Comparison of ENCODE assay signal across 8 cellular contexts in genomic region chr4:152352215-152352614, GRCh38.
DNase-seq lines count a peak whose midpoint lies in the region; ATAC-seq, FAIRE-seq and TF ChIP-seq lines count a peak whose summit lies in the region.

No MANE protein-coding gene starts in this region.

- TSS peak; percentile 56 for BruUV-seq in IMR-90 (replicated peaks; lab: Mats Ljungman, UMichigan)

- H3K4me1 ChIP-seq in IMR-90 (ENCODE audit: control insufficient read depth, insufficient read depth, low read length) (no peaks in the 10 kb centered on the region), esophagus (ENCODE audit: control insufficient read depth in 2 of 2, insufficient read depth in 2 of 2, low read length in 1 of 2) (no peaks in the 10 kb centered on the region), prostate gland (replicated peaks) (no peaks in the 10 kb centered on the region)

- intact Hi-C loops in IMR-90 (cut with micrococcal nuclease) (loop anchor here (5.0 to 10.0 kb wide), 4 partner anchors 35 to 1227 kb away; no protein-coding TSS in a partner anchor), prostate gland (cut with DNase I) (no loop called here)

- no peak for TF ChIP-seq RAD21 in IMR-90 (IDR thresholded peaks at IDR 0.05; ENCODE audit: low read length)

- H3K9me3 ChIP-seq in IMR-90 (ENCODE audit: control insufficient read depth, insufficient read depth, low read length) (no peaks in the 10 kb centered on the region), esophagus (ENCODE audit: control insufficient read depth in 2 of 2, insufficient read depth in 1 of 2, low read depth in 1 of 2, low read length in 1 of 2) (no peaks in the 10 kb centered on the region), prostate gland (no peaks in the 10 kb centered on the region)

- peak overlapping the region; percentile 16; the same call in 1 of the 2 replicates for H4K91ac ChIP-seq in IMR-90 (ENCODE audit: insufficient read depth, low read depth, low read length)

- in situ Hi-C loops in IMR-90 (cut with MboI; ENCODE audit: low sequenced_read_pairs) = no loop called here

- H3K79me1 ChIP-seq in IMR-90 (ENCODE audit: low read depth in 1 of 2, low read length in 2 of 2) = peaks cover 0 to 4% of the 10 kb centered on the region in 2 experiments; a peak in 1 of 4 replicates

- peak overlapping the region; percentile 28 for H3K23ac ChIP-seq in IMR-90 (ENCODE audit: low read depth, low read length)

- peak overlapping the region; percentile 69; the same call in 1 of the 2 replicates for H3K56ac ChIP-seq in IMR-90 (ENCODE audit: extremely low read depth, insufficient read depth, low read length)

- peak overlapping the region; percentile 64 for H2AFZ ChIP-seq in IMR-90 (replicated peaks; ENCODE audit: low read length, poor library complexity)

- H2AK9ac ChIP-seq in IMR-90 (replicated peaks; ENCODE audit: low read depth, low read length, poor library complexity) = no peak overlapping the region

- H3K4me2 ChIP-seq in IMR-90 (ENCODE audit: low read depth, low read length) = peak overlapping the region; percentile 87

- H2BK5ac ChIP-seq in IMR-90 (ENCODE audit: low read depth, low read length, poor library complexity, severe bottlenecking) = peak overlapping the region; percentile 66

- H3K4me3 ChIP-seq in IMR-90 (ENCODE audit: insufficient read depth, low read depth, low read length) = peak overlapping the region; percentile 63
- peak overlapping the region; percentile 35 to 57 for H3K4me3 ChIP-seq in esophagus (ENCODE audit: low read depth in 1 of 2, low read length in 2 of 2)
- peak overlapping the region; percentile 23 to 24 for H3K4me3 ChIP-seq in prostate gland

- H2BK20ac ChIP-seq in IMR-90 (ENCODE audit: low read depth, low read length) = no peak overlapping the region

- peak; percentile 55 for FAIRE-seq in GM18507 (lab: Jason Lieb, UNC)

- peak overlapping the region; percentile 58 for H3K4ac ChIP-seq in IMR-90 (ENCODE audit: low read depth, low read length)

- H2AK5ac ChIP-seq in IMR-90 (ENCODE audit: low read depth, low read length) = no peak overlapping the region

- H3K18ac ChIP-seq in IMR-90 (ENCODE audit: low read depth, low read length) = peak overlapping the region; percentile 15

- POLR2A ChIA-PET in IMR-90 (lab: Charles Lee; ENCODE audit: unreplicated experiment) = interaction anchor here (0.5 kb wide), 1 partner anchor 1057 kb away, joined by 4 read pairs; no protein-coding TSS in a partner anchor

- H3K36me3 ChIP-seq in IMR-90 (ENCODE audit: control insufficient read depth, insufficient read depth, low read length) = no peaks in the 10 kb centered on the region
- H3K36me3 ChIP-seq in esophagus (ENCODE audit: control insufficient read depth in 2 of 2, insufficient read depth in 2 of 2, low read length in 1 of 2) = no peaks in the 10 kb centered on the region
- H3K36me3 ChIP-seq in prostate gland = no peaks in the 10 kb centered on the region

- no peak overlapping the region for H2BK15ac ChIP-seq in IMR-90 (ENCODE audit: low read depth, low read length)

- TF ChIP-seq POLR2A in IMR-90 (IDR thresholded peaks at IDR 0.05; ENCODE audit: low read depth, low read length) (no peak), prostate gland (IDR thresholded peaks at IDR 0.05) (no peak)

- H3K27me3 ChIP-seq in IMR-90 (ENCODE audit: control insufficient read depth, insufficient read depth, low read length) (no peaks in the 10 kb centered on the region), esophagus (ENCODE audit: control insufficient read depth in 1 of 2, insufficient read depth in 2 of 2, low read length in 2 of 2) (no peaks in the 10 kb centered on the region), prostate gland (replicated peaks; ENCODE audit: insufficient read depth) (no peaks in the 10 kb centered on the region)

- peak overlapping the region; percentile 87 for H3K9ac ChIP-seq in IMR-90 (ENCODE audit: low read depth, low read length)

- no peak overlapping the region for H4K5ac ChIP-seq in IMR-90 (ENCODE audit: low read depth, low read length)

- peak; percentile 42 for ATAC-seq in IMR-90 (ENCODE audit: low read depth)
- ATAC-seq in GM19324 (IDR thresholded peaks at IDR 0.05; ENCODE audit: low FRiP score, unreplicated experiment) = no peak

- H3K14ac ChIP-seq in IMR-90 (replicated peaks; ENCODE audit: low read depth, low read length) = peak overlapping the region; percentile 49; the same call in 1 of the 2 replicates

- TF ChIP-seq CTCF in IMR-90 (conservative IDR thresholded peaks at IDR 0.05; ENCODE audit: low read depth, low read length) (no peak), prostate gland (IDR thresholded peaks at IDR 0.05) (no peak)

- H4K8ac ChIP-seq in IMR-90 (ENCODE audit: low read depth in 2 of 2, low read length in 2 of 2) = peak overlapping the region in 1 of 2 experiments; percentile 6; a peak in 1 of 4 replicates

- peak overlapping the region; percentile 59; the same call in 1 of the 2 replicates for H3K27ac ChIP-seq in IMR-90 (ENCODE audit: insufficient read depth, low read length)
- peak overlapping the region; percentile 75 to 82 for H3K27ac ChIP-seq in esophagus (ENCODE audit: low read depth in 2 of 2, low read length in 1 of 2)
- peak overlapping the region; percentile 29 to 51 for H3K27ac ChIP-seq in prostate gland

- DNase-seq in GM18507 (ENCODE audit: extremely low spot score, insufficient read length, low read depth) (no peak), IMR-90 (no peak), prostate gland (ENCODE audit: low spot score) (no peak), UCSD-AML1 (lab: John Stamatoyannopoulos, UW; ENCODE audit: unreplicated experiment) (no peak), occipital lobe (lab: John Stamatoyannopoulos, UW) (no peak), islet precursor cell (no peak)

- WGBS in IMR-90 (ENCODE audit: extremely low coverage in 2 of 2, insufficient read length in 1 of 2), 2 experiments = no CpG with 5 or more reads among the region's 4 CpGs
- 18 to 42% methylated on average over 4 of the region's 4 CpGs for WGBS in esophagus, 2 donors
- WGBS in prostate gland = 4% methylated on average over 4 of the region's 4 CpGs

- H3K9me1 ChIP-seq in IMR-90 (ENCODE audit: insufficient read depth, low read length) = no peaks in the 10 kb centered on the region

- dilution Hi-C loops in IMR-90 (cut with HindIII; ENCODE audit: low sequenced_read_pairs, unreplicated experiment) = no loop called here

- H2BK120ac ChIP-seq in IMR-90 (ENCODE audit: low read depth, low read length) = peak overlapping the region; percentile 38; the same call in 1 of the 2 replicates

- H4K20me1 ChIP-seq in IMR-90 (ENCODE audit: insufficient read depth, low read length) = no peaks in the 10 kb centered on the region

- CTCF ChIA-PET in IMR-90 (lab: Yijun Ruan, JAX) = interaction anchor here (0.6 kb wide), 1 partner anchor 30 kb away, joined by 6 read pairs; no protein-coding TSS in a partner anchor

TF ChIP-seq in IMR-90, 13 proteins besides CTCF, POLR2A, EP300 and RAD21:
- no peak for TF ChIP-seq RFX5 (IDR thresholded peaks at IDR 0.05; ENCODE audit: low read depth, low read length)
- no peak for TF ChIP-seq ELK1 (IDR thresholded peaks at IDR 0.05; ENCODE audit: borderline replicate concordance, low read depth, low read length)
- TF ChIP-seq CHD1 (IDR thresholded peaks at IDR 0.05; ENCODE audit: low read depth, low read length) = no peak
- TF ChIP-seq USF2 (IDR thresholded peaks at IDR 0.05; ENCODE audit: low read depth, low read length) = no peak
- TF ChIP-seq MXI1 (IDR thresholded peaks at IDR 0.05; ENCODE audit: borderline replicate concordance, low read depth, low read length) = no peak
- no peak for TF ChIP-seq FOS (IDR thresholded peaks at IDR 0.05; ENCODE audit: low read depth, low read length)
- TF ChIP-seq BHLHE40 (IDR thresholded peaks at IDR 0.05; ENCODE audit: low read depth, low read length) = no peak
- no peak for TF ChIP-seq MAFK (IDR thresholded peaks at IDR 0.05; ENCODE audit: low read depth, low read length)
- TF ChIP-seq MAZ (IDR thresholded peaks at IDR 0.05; ENCODE audit: borderline replicate concordance, low read depth, low read length) = no peak
- no peak for TF ChIP-seq RCOR1 (IDR thresholded peaks at IDR 0.05; ENCODE audit: insufficient replicate concordance, low read length)
- no peak for TF ChIP-seq NFE2L2 (IDR thresholded peaks at IDR 0.05; ENCODE audit: low read depth, low read length)
- no peak for TF ChIP-seq SMC3 (IDR thresholded peaks at IDR 0.05; ENCODE audit: low read depth, low read length)
- no peak for TF ChIP-seq CEBPB (IDR thresholded peaks at IDR 0.05; ENCODE audit: low read depth, low read length)
